ENCODE assay signal across 1 cellular context in genomic region chr11:75350743-75351540, GRCh38.
TF ChIP-seq lines count a peak whose summit lies in the region.

No MANE protein-coding gene starts in this region.

TF ChIP-seq in HepG2, 621 proteins besides CTCF, POLR2A, EP300 and RAD21 (continued from another document and continues in another):
- TF ChIP-seq ZNF318 (CRISPR knock-in tag; IDR thresholded peaks at IDR 0.05) = peak; percentile 69
- TF ChIP-seq ZNF510 (CRISPR knock-in tag; IDR thresholded peaks at IDR 0.05; ENCODE audit: low read depth) = no peak
- TF ChIP-seq THAP9 (CRISPR knock-in tag; IDR thresholded peaks at IDR 0.05; ENCODE audit: borderline replicate concordance) = no peak
- TF ChIP-seq ZNF639 (CRISPR knock-in tag; conservative IDR thresholded peaks at IDR 0.05) = no peak
- TF ChIP-seq ZNF331 (CRISPR knock-in tag; IDR thresholded peaks at IDR 0.05) = no peak
- no peak for TF ChIP-seq ZNF619 (CRISPR knock-in tag; IDR thresholded peaks at IDR 0.05)
- no peak; the same call in 1 of the 2 replicates for TF ChIP-seq HIVEP1 (CRISPR knock-in tag; IDR thresholded peaks at IDR 0.05)
- TF ChIP-seq ZNF431 (CRISPR knock-in tag; IDR thresholded peaks at IDR 0.05; ENCODE audit: borderline replicate concordance, low read depth) = 0 out of 2 replicates have a peak, but pooled peaks have one; percentile 71
- no peak for TF ChIP-seq PHF20 (CRISPR knock-in tag; IDR thresholded peaks at IDR 0.05)
- no peak for TF ChIP-seq ZNF598 (CRISPR knock-in tag; IDR thresholded peaks at IDR 0.05; ENCODE audit: borderline replicate concordance)
- TF ChIP-seq POGK (CRISPR knock-in tag; conservative IDR thresholded peaks at IDR 0.05) = no peak
- TF ChIP-seq SP140L (CRISPR knock-in tag; IDR thresholded peaks at IDR 0.05; ENCODE audit: borderline replicate concordance) = no peak
- no peak for TF ChIP-seq SOX6 (IDR thresholded peaks at IDR 0.05)
- no peak; the same call in 1 of the 2 replicates for TF ChIP-seq SOX6 (CRISPR knock-in tag; IDR thresholded peaks at IDR 0.05)
- no peak for TF ChIP-seq RFX5 (IDR thresholded peaks at IDR 0.05; ENCODE audit: low read depth, low read length)
- TF ChIP-seq ZSCAN22 (CRISPR knock-in tag; IDR thresholded peaks at IDR 0.05) = no peak
- TF ChIP-seq ZNF207 (IDR thresholded peaks at IDR 0.05; ENCODE audit: borderline replicate concordance) = no peak
- TF ChIP-seq MATR3 (CRISPR knock-in tag; IDR thresholded peaks at IDR 0.05) = no peak
- TF ChIP-seq ZZZ3 (CRISPR knock-in tag; IDR thresholded peaks at IDR 0.05; ENCODE audit: borderline replicate concordance) = peak; percentile 46; the same call in 1 of the 2 replicates
- TF ChIP-seq ZNF282 (IDR thresholded peaks at IDR 0.05; ENCODE audit: partially characterized antibody) = no peak
- no peak for TF ChIP-seq TGIF2 (CRISPR knock-in tag; IDR thresholded peaks at IDR 0.05)
- no peak for TF ChIP-seq ZNF382 (CRISPR knock-in tag; IDR thresholded peaks at IDR 0.05; ENCODE audit: borderline replicate concordance)
- TF ChIP-seq AFF4 (CRISPR knock-in tag; IDR thresholded peaks at IDR 0.05) = no peak
- TF ChIP-seq XRCC5 (optimal IDR thresholded peaks at IDR 0.05; ENCODE audit: low read length) = no peak
- no peak for TF ChIP-seq FLYWCH1 (CRISPR knock-in tag; IDR thresholded peaks at IDR 0.05)
- TF ChIP-seq NPAS2 (CRISPR knock-in tag; IDR thresholded peaks at IDR 0.05; ENCODE audit: borderline replicate concordance) = no peak
- 0 out of 2 replicates have a peak, but pooled peaks have one; percentile 24 for TF ChIP-seq PRMT3 (CRISPR knock-in tag; IDR thresholded peaks at IDR 0.05; ENCODE audit: borderline replicate concordance, low read depth)
- no peak for TF ChIP-seq ZNF660 (CRISPR knock-in tag; IDR thresholded peaks at IDR 0.05; ENCODE audit: borderline replicate concordance, low read depth)
- no peak; the same call in 1 of the 2 replicates for TF ChIP-seq ZNF597 (CRISPR knock-in tag; IDR thresholded peaks at IDR 0.05)
- TF ChIP-seq TEAD2 (CRISPR knock-in tag; IDR thresholded peaks at IDR 0.05) = no peak
- no peak for TF ChIP-seq CCAR2 (optimal IDR thresholded peaks at IDR 0.05; ENCODE audit: low read depth, low read length)
- TF ChIP-seq ZMYM4 (CRISPR knock-in tag; IDR thresholded peaks at IDR 0.05) = no peak
- TF ChIP-seq ZNF589 (CRISPR knock-in tag; conservative IDR thresholded peaks at IDR 0.05) = peak; percentile 79; the same call in 1 of the 2 replicates
- no peak; the same call in 1 of the 2 replicates for TF ChIP-seq SP4 (CRISPR knock-in tag; IDR thresholded peaks at IDR 0.05)
- no peak for TF ChIP-seq ZKSCAN1 (IDR thresholded peaks at IDR 0.05; ENCODE audit: low read length)
- TF ChIP-seq PCBP2 (optimal IDR thresholded peaks at IDR 0.05; ENCODE audit: low read depth, low read length, poor library complexity, severe bottlenecking) = no peak
- TF ChIP-seq BCLAF1 (IDR thresholded peaks at IDR 0.05) = no peak
- no peak for TF ChIP-seq ATAD3A (CRISPR knock-in tag; IDR thresholded peaks at IDR 0.05)
- 0 out of 2 replicates have a peak, but pooled peaks have one; percentile 37 for TF ChIP-seq SP2 (CRISPR knock-in tag; IDR thresholded peaks at IDR 0.05)
- TF ChIP-seq NR3C1 (CRISPR knock-in tag; IDR thresholded peaks at IDR 0.05) = no peak
- TF ChIP-seq SALL1 (CRISPR knock-in tag; IDR thresholded peaks at IDR 0.05) = peak; percentile 28
- TF ChIP-seq TBX2 (CRISPR knock-in tag; IDR thresholded peaks at IDR 0.05; ENCODE audit: borderline replicate concordance) = peak; percentile 41
